17 cellular contexts compared by ENCODE assay signal in genomic region chr1:45622267-45622890, GRCh38. TPM values are rescaled to one million over a fixed set of nuclear protein-coding genes. Genes with fewer than 3 reads are reported as not detected.
DNase-seq lines count a peak whose midpoint lies in the region; ATAC-seq and TF ChIP-seq lines count a peak whose summit lies in the region.
"Had no signal": no experiment of that assay in that cellular context is flagged by ENCODE, and none has a peak within 500 bp of the region (broad histone marks: within the 10 kb centered on the region; RNA-seq: fewer than 3 reads in every experiment).

No MANE protein-coding gene starts in this region.

- no peak overlapping the region for H2AFZ ChIP-seq in mammary epithelial cell (ENCODE audit: low read depth, low read length)
- H2AFZ ChIP-seq: parathyroid adenoma had no signal

- H3K9me3 ChIP-seq in breast epithelium (no peaks in the 10 kb centered on the region), mammary epithelial cell (replicated peaks; ENCODE audit: insufficient read depth, low read length) (no peaks in the 10 kb centered on the region), aorta (ENCODE audit: control insufficient read depth, low read length) (no peaks in the 10 kb centered on the region)
- H3K9me3 ChIP-seq: HAP-1 had no signal

- peak; percentile 26 to 40 for ATAC-seq in left cardiac atrium
- peak; percentile 31 for ATAC-seq in aorta (ENCODE audit: low FRiP score)
- ATAC-seq in GM18517 (IDR thresholded peaks at IDR 0.05; ENCODE audit: unreplicated experiment), result no peak

- CTCF ChIA-PET in mammary epithelial cell (lab: Charles Lee; ENCODE audit: low non-redundant PET), result interaction anchor here (0.5 kb wide), 1 partner anchor 62 kb away, joined by 3 read pairs; no protein-coding TSS in a partner anchor

- H3K79me2 ChIP-seq in mammary epithelial cell (ENCODE audit: insufficient read depth, low read length), result no peaks in the 10 kb centered on the region
- H3K79me2 ChIP-seq: parathyroid adenoma had no signal

- no peak overlapping the region for H3K4me2 ChIP-seq in mammary epithelial cell (ENCODE audit: insufficient read depth, low read depth, low read length)

- H3K27ac ChIP-seq in breast epithelium (peak overlapping the region in 1 of 2 donors; percentile 69), mammary epithelial cell (ENCODE audit: insufficient read depth, low read depth, low read length) (no peak overlapping the region), aorta (ENCODE audit: low read depth in 1 of 2, low read length in 2 of 2) (no peak overlapping the region)

- intact Hi-C loops in breast epithelium (cut with DNase I; ENCODE audit: low total_unique reads), result no loop called here
- intact Hi-C loops in mammary epithelial cell (cut with micrococcal nuclease), result no loop called here
- intact Hi-C loops in left cardiac atrium (cut with DNase I), result no loop called here
- intact Hi-C loops in posterior vena cava (cut with DNase I), result no loop called here
- intact Hi-C loops in aorta (cut with DNase I), result no loop called here

- H3K4me3 ChIP-seq in breast epithelium (peak overlapping the region; percentile 19 to 60 (median 20)), mammary epithelial cell (replicated peaks in 1 of 3; ENCODE audit: insufficient read depth in 1 of 3, low read depth in 2 of 3, low read length in 3 of 3) (no peak overlapping the region), aorta (ENCODE audit: low read length in 2 of 2) (no peak overlapping the region)
- H3K4me3 ChIP-seq: HAP-1, lung had no signal

- no peaks in the 10 kb centered on the region for H4K20me1 ChIP-seq in mammary epithelial cell (ENCODE audit: insufficient read depth, low read length)

- H3K9ac ChIP-seq in mammary epithelial cell (ENCODE audit: insufficient read depth, low read length), result no peak overlapping the region
- H3K9ac ChIP-seq: parathyroid adenoma had no signal

- 85% methylated on average over 13 of the region's 39 CpGs for WGBS in mammary epithelial cell (ENCODE audit: low coverage, missing lambda C conversion rate)
- WGBS in aorta, 2 donors, result 36 to 59% methylated on average over 39 of the region's 39 CpGs

- dilution Hi-C loops in mammary epithelial cell (cut with HindIII; ENCODE audit: low sequenced_read_pairs), result no loop called here

- TF ChIP-seq POLR2A in breast epithelium (IDR thresholded peaks at IDR 0.05), result no peak

- DNase-seq in breast epithelium (ENCODE audit: low spot score in 2 of 2) (no peak), mammary epithelial cell (no peak), left cardiac atrium (no peak), posterior vena cava (ENCODE audit: low spot score) (peak; percentile 81), aorta (peak in 1 of 2 donors; percentile 77), A172 (ENCODE audit: low spot score) (no peak), OCI-M2 (lab: John Stamatoyannopoulos, UW; ENCODE audit: unreplicated experiment) (no peak)
- DNase-seq: activated CD4-positive, alpha-beta T cell treated with anti-CD3 and anti-CD28 coated beads, Interleukin-2, amount 50 U/mL, for 48 hours; activated naive CD4-positive, alpha-beta T cell treated with anti-CD3 and anti-CD28 coated beads, Interleukin-2, amount 10 ng/mL, durations not matched to agents 7 days and 5 days; foreskin melanocyte; NCI-H1417 treated with DMSO at 0.1 percent for 48 hours; NCI-H510A; stimulated activated CD4-positive, alpha-beta T cell treated with anti-CD3 and anti-CD28 coated beads, Interleukin-4, amount 100 ng/mL, for 24 hours had no signal

- H3K4me1 ChIP-seq in breast epithelium (no peaks in the 10 kb centered on the region), mammary epithelial cell (ENCODE audit: insufficient read depth, low read length) (no peaks in the 10 kb centered on the region), aorta (ENCODE audit: control insufficient read depth in 1 of 2, insufficient read depth in 2 of 2, low read length in 2 of 2) (no peaks in the 10 kb centered on the region)
- H3K4me1 ChIP-seq: HAP-1, parathyroid adenoma had no signal

- in situ Hi-C loops in mammary epithelial cell (cut with MboI; ENCODE audit: low sequenced_read_pairs in 2 of 2), result no loop called here

- H3K27me3 ChIP-seq in breast epithelium (no peaks in the 10 kb centered on the region), mammary epithelial cell (ENCODE audit: insufficient read depth, low read length) (no peaks in the 10 kb centered on the region), aorta (ENCODE audit: control insufficient read depth in 1 of 2, insufficient read depth in 2 of 2, low read length in 1 of 2) (no peaks in the 10 kb centered on the region)

- H3K36me3 ChIP-seq in breast epithelium, result peaks cover 3% of the 10 kb centered on the region
- peaks cover 13% of the 10 kb centered on the region for H3K36me3 ChIP-seq in mammary epithelial cell (ENCODE audit: insufficient read depth, low read length)
- no peaks in the 10 kb centered on the region for H3K36me3 ChIP-seq in aorta (ENCODE audit: control insufficient read depth in 1 of 2, insufficient read depth in 2 of 2, low read length in 1 of 2)

- TF ChIP-seq CTCF in breast epithelium (IDR thresholded peaks at IDR 0.05) (no peak), mammary epithelial cell (conservative IDR thresholded peaks at IDR 0.05 in 1 of 2, IDR thresholded peaks at IDR 0.05 in 1 of 2; ENCODE audit: extremely low read depth in 1 of 2, insufficient read depth in 1 of 2, low read depth in 1 of 2, low read length in 2 of 2) (no peak)

- BruUV-seq in mammary epithelial cell (replicated peaks; lab: Mats Ljungman, UMichigan), result no TSS peak

RNA-seq across cellular contexts. Expression of gene CCDC17, which starts 1.5 kb away (rescaled TPM):
- total RNA-seq in breast epithelium, result 1 to 10 TPM; 2.3 to 5.7 (median 4.5) TPM
- 1 to 10 TPM; 1.8 to 2.7 TPM for total RNA-seq in mammary epithelial cell
- polyA plus RNA-seq in mammary epithelial cell, result 0.17 TPM
- 2.5 TPM for polyA minus RNA-seq in mammary epithelial cell
- 1 to 10 TPM in 1 of 2 donors, under 1 TPM in 1; 0.44 to 1.2 TPM for total RNA-seq in left cardiac atrium
- 1 to 10 TPM; 1.5 to 2.3 TPM for total RNA-seq in posterior vena cava
- total RNA-seq in aorta, result 1 to 10 TPM; 1.8 to 3.3 TPM
- polyA plus RNA-seq in aorta, result under 1 TPM in 1 of 2 donors, not detected in 1; 0.69 TPM
- 0.26 and 0.38 TPM in 2 replicates for total RNA-seq in A172 (2014; rRNA removed; shearing (Covaris generic))

RNA-seq across cellular contexts. Expression of gene NASP, which starts 38.5 kb away (rescaled TPM):
- 10 to 100 TPM; 83.4 to 96.7 (median 91.0) TPM for total RNA-seq in breast epithelium
- total RNA-seq in mammary epithelial cell, result 10 to 100 TPM; 17.2 to 82.2 TPM
- polyA plus RNA-seq in mammary epithelial cell, result 84.7 TPM
- 39.5 TPM for polyA minus RNA-seq in mammary epithelial cell
- 10 to 100 TPM; 38.2 to 56.4 TPM for total RNA-seq in left cardiac atrium
- 10 to 100 TPM; 36.7 to 45.5 TPM for total RNA-seq in posterior vena cava
- total RNA-seq in aorta, result 10 to 100 TPM; 59.1 to 63.3 TPM
- polyA plus RNA-seq in aorta, result 100 to 1,000 TPM in 1 of 2 donors, 10 to 100 TPM in 1; 44.8 to 123 TPM
- 135 and 136 TPM in 2 replicates for total RNA-seq in A172 (2014; rRNA removed; shearing (Covaris generic))

Comparison
In these comparisons a context has a peak if more than half of its experiments do, and no peak if none do; other contexts are left out.
1. H3K4me3 ChIP-seq: peak in breast epithelium (3 of 3); none in mammary epithelial cell (0 of 3) and aorta (0 of 2).